Comparison of ENCODE assay signal across 8 cellular contexts in the genomic region with DNA sequence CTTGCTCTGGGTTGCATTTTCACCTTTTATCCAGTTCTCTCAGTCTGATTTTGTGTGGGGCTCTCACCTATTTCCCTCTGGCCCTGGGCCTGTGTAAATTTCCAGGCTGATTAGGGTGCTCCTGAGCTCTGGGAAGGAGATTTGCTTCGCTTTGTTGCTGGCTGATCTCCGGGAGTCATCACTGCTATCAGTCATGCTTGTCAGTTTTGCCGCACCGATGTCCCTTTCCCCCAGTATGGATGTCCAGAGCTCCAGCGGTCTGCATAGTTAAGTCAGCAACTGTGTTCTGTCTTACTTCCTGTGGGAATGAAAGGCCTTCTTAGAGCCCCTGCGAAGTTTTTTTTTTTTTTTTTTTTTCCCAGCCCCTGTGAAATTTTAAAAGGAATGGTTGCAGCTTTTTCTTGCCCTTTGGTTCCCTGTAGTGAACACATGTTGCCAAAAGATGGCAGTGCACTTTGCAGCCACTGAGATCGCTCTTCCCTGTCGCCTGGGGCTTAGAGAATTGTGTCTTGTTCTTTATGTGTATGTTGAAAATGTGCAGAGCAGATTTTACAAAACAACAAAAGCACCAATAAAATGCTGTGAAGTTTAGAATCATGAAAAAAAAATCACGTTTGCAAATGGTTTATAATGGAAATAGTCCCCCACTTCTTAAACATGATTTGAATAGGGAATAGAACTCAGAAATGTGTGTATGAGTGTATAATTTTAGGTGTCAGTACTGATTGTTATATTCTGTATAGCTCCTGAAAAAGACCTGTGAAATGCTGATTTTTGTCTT.
DNase-seq lines count a peak whose midpoint lies in the region; TF ChIP-seq lines count a peak whose summit lies in the region.

No MANE protein-coding gene starts in this region.

- TF ChIP-seq CTCF in VCaP (conservative IDR thresholded peaks at IDR 0.05) = peak; percentile 96

- peak overlapping the region in 1 of 5 donors; percentile 41 for H3K4me3 Mint-ChIP-seq in immature natural killer cell

- H3K4me1 Mint-ChIP-seq in immature natural killer cell = peaks cover 15 to 16% of the 10 kb centered on the region in 2 donors

- H3K27me3 Mint-ChIP-seq in immature natural killer cell (ENCODE audit: low read depth in 3 of 3) = peaks cover 0 to 2% (median 2%) of the 10 kb centered on the region in 3 donors

- no peaks in the 10 kb centered on the region for H3K9me3 Mint-ChIP-seq in immature natural killer cell

- DNase-seq in NCI-H526 (lab: John Stamatoyannopoulos, UW) (peak; percentile 7 to 23), NCI-H526 treated with DMSO at 0.1 percent for 48 hours (lab: John Stamatoyannopoulos, UW) (no peak), HPDE6-E6E7 (ENCODE audit: extremely low spot score) (peak; percentile 38), head of caudate nucleus (peak in 39 of 42 donors; percentile 17 to 87 (median 62)), renal cortical epithelial cell (ENCODE audit: low read depth) (peak; percentile 65), SW 1271 (lab: John Stamatoyannopoulos, UW) (no peak), immature natural killer cell (no peak)

- H3K27ac Mint-ChIP-seq in immature natural killer cell = no peak overlapping the region

- H3K36me3 Mint-ChIP-seq in immature natural killer cell = no peaks in the 10 kb centered on the region

- H3K27ac ChIP-seq in VCaP = peak overlapping the region; percentile 60

- intact Hi-C loops in head of caudate nucleus (cut with DNase I) = no loop called here

Comparison
In these comparisons a context has a peak if more than half of its experiments do, and no peak if none do; other contexts are left out.
1. DNase-seq: peak in NCI-H526 (2 of 2), HPDE6-E6E7 (single experiment), head of caudate nucleus (39 of 42) and renal cortical epithelial cell (single experiment); none in NCI-H526 treated with DMSO at 0.1 percent for 48 hours (single experiment), SW 1271 (0 of 2) and immature natural killer cell (0 of 3).